In genomic region chr2:120934221-120934639, GRCh38 we compare ENCODE assay signal across 2 cellular contexts.
TF ChIP-seq lines count a peak whose summit lies in the region.

No MANE protein-coding gene starts in this region.

TF ChIP-seq in HCT116, 20 proteins besides CTCF, POLR2A, EP300 and RAD21 (continued from another document):
- no peak for TF ChIP-seq ZNF274 (IDR thresholded peaks at IDR 0.05; ENCODE audit: low read depth, low read length)
- no peak for TF ChIP-seq ZBTB33 (IDR thresholded peaks at IDR 0.05; ENCODE audit: extremely low read depth, insufficient replicate concordance, low read length)
- no peak for TF ChIP-seq CBX3 (IDR thresholded peaks at IDR 0.05; ENCODE audit: low read depth)
- TF ChIP-seq FOSL1 (IDR thresholded peaks at IDR 0.05; ENCODE audit: low read depth) = no peak
- TF ChIP-seq CEBPB (IDR thresholded peaks at IDR 0.05; ENCODE audit: low read depth) = no peak
- TF ChIP-seq POLR2AphosphoS5 (IDR thresholded peaks at IDR 0.05; ENCODE audit: low read depth, low read length) = no peak
- TF ChIP-seq SIN3A (IDR thresholded peaks at IDR 0.05; ENCODE audit: low read depth) = no peak
- no peak for TF ChIP-seq ZFX (IDR thresholded peaks at IDR 0.05)
- TF ChIP-seq EZH2 (IDR thresholded peaks at IDR 0.05) = no peak
- no peak for TF ChIP-seq SRF (IDR thresholded peaks at IDR 0.05; ENCODE audit: low read depth)
- TF ChIP-seq TCF7L2 (IDR thresholded peaks at IDR 0.05; ENCODE audit: borderline replicate concordance, extremely low read depth, insufficient read depth, insufficient read length) = no peak
- TF ChIP-seq SP1 (IDR thresholded peaks at IDR 0.05; ENCODE audit: low read depth) = no peak
- TF ChIP-seq EZH2phosphoT487 (IDR thresholded peaks at IDR 0.05; ENCODE audit: borderline replicate concordance) = no peak
- no peak for TF ChIP-seq EGR1 (IDR thresholded peaks at IDR 0.05; ENCODE audit: low read depth)
TF ChIP-seq in HCT116: peak in this region for 0.

TF ChIP-seq in SK-N-SH, 30 proteins besides CTCF, POLR2A, EP300 and RAD21 (continued from another document):
- no peak for TF ChIP-seq PBX3 (IDR thresholded peaks at IDR 0.05)
- TF ChIP-seq TCF12 (IDR thresholded peaks at IDR 0.05) = no peak
- TF ChIP-seq GABPA (IDR thresholded peaks at IDR 0.05; ENCODE audit: low read depth) = no peak
- no peak for TF ChIP-seq REST (IDR thresholded peaks at IDR 0.05; ENCODE audit: low read depth, low read length)
- no peak for TF ChIP-seq MEF2A (IDR thresholded peaks at IDR 0.05; ENCODE audit: borderline replicate concordance, low read depth)
- TF ChIP-seq IRF3 (IDR thresholded peaks at IDR 0.05; ENCODE audit: low read depth, low read length) = no peak
- TF ChIP-seq TAF1 (IDR thresholded peaks at IDR 0.05; ENCODE audit: borderline replicate concordance, low read depth, low read length) = no peak
- no peak for TF ChIP-seq TEAD4 (IDR thresholded peaks at IDR 0.05; ENCODE audit: borderline replicate concordance, insufficient read depth)
- no peak for TF ChIP-seq FOXM1 (IDR thresholded peaks at IDR 0.05; ENCODE audit: low read depth)
- TF ChIP-seq ELF1 (IDR thresholded peaks at IDR 0.05) = no peak
- no peak for TF ChIP-seq JUND (IDR thresholded peaks at IDR 0.05)
- no peak for TF ChIP-seq FOXJ3 (CRISPR knock-in tag; IDR thresholded peaks at IDR 0.05)
- TF ChIP-seq CHD2 (IDR thresholded peaks at IDR 0.05; ENCODE audit: low read length, partially characterized antibody) = no peak
TF ChIP-seq in SK-N-SH: peak in this region for 0.
